In genomic region chr15:85793641-85794597, GRCh38 we compare ENCODE assay signal across 8 cellular contexts. TPM values are rescaled to one million over a fixed set of nuclear protein-coding genes. Genes with fewer than 3 reads are reported as not detected.
DNase-seq lines count a peak whose midpoint lies in the region; ATAC-seq, FAIRE-seq and TF ChIP-seq lines count a peak whose summit lies in the region.

No MANE protein-coding gene starts in this region.

- peak overlapping the region; percentile 83 to 85 (median 85) for H3K9ac ChIP-seq in skeletal muscle tissue (ENCODE audit: low read depth in 1 of 3, low read length in 3 of 3)

- H3K4me3 ChIP-seq in iPS DF 6.9 (ENCODE audit: low read length) (peak overlapping the region; percentile 90; the same call in 1 of the 2 replicates), skeletal muscle tissue (ENCODE audit: low read length in 3 of 3) (peak overlapping the region; percentile 86 to 87 (median 86))

- no peaks in the 10 kb centered on the region for H3K27me3 ChIP-seq in iPS DF 6.9 (ENCODE audit: control insufficient read depth, insufficient read depth, low read length)
- no peaks in the 10 kb centered on the region for H3K27me3 ChIP-seq in skeletal muscle tissue (ENCODE audit: control insufficient read depth in 3 of 3, insufficient read depth in 3 of 3, low read length in 3 of 3)

- H3K9me3 ChIP-seq in iPS DF 6.9 (ENCODE audit: control insufficient read depth, insufficient read depth, low read length), result no peaks in the 10 kb centered on the region
- no peaks in the 10 kb centered on the region for H3K9me3 ChIP-seq in skeletal muscle tissue (ENCODE audit: control insufficient read depth in 3 of 3, low read length in 3 of 3)

- DNase-seq in NCI-H82 (lab: John Stamatoyannopoulos, UW) (peak; percentile 56), NCI-H82 treated with DMSO at 0.1 percent for 48 hours (lab: John Stamatoyannopoulos, UW; ENCODE audit: unreplicated experiment) (no peak), RPMI8226 (peak; percentile 51), iPS DF 6.9 (ENCODE audit: low read depth, low spot score) (no peak), H54 (ENCODE audit: insufficient read length, low spot score) (no peak)

- FAIRE-seq in H54 (lab: Jason Lieb, UNC), result no peak

- peak; percentile 39 for ATAC-seq in HG03064 (IDR thresholded peaks at IDR 0.05; ENCODE audit: low read depth, unreplicated experiment)

- peaks cover 3% of the 10 kb centered on the region for H3K4me1 ChIP-seq in iPS DF 6.9 (ENCODE audit: control insufficient read depth, insufficient read depth, low read length)
- peaks cover 21 to 39% (median 26%) of the 10 kb centered on the region in 3 donors for H3K4me1 ChIP-seq in skeletal muscle tissue (ENCODE audit: control insufficient read depth in 3 of 3, insufficient read depth in 3 of 3, low read length in 3 of 3)

- H3K36me3 ChIP-seq in iPS DF 6.9 (ENCODE audit: control insufficient read depth, insufficient read depth, low read length) (no peaks in the 10 kb centered on the region), skeletal muscle tissue (ENCODE audit: control insufficient read depth in 3 of 3, insufficient read depth in 3 of 3, low read length in 3 of 3) (no peaks in the 10 kb centered on the region)

- H3K27ac ChIP-seq in angular gyrus (ENCODE audit: low read depth, low read length) (peak overlapping the region; percentile 40), iPS DF 6.9 (ENCODE audit: low read length) (no peak overlapping the region), skeletal muscle tissue (ENCODE audit: low read depth, low read length) (peak overlapping the region; percentile 89)

- WGBS in iPS DF 6.9 (ENCODE audit: insufficient coverage, insufficient read length), result no CpG with 5 or more reads among the region's 56 CpGs

- TF ChIP-seq POLR2A in H54 (IDR thresholded peaks at IDR 0.05; ENCODE audit: low read depth, low read length), result no peak

RNA-seq across cellular contexts. Expression of gene KLHL25, which starts 0.8 kb away (rescaled TPM):
- total RNA-seq in skeletal muscle tissue, result 5.2 TPM

Comparison
In these comparisons a context has a peak if more than half of its experiments do, and no peak if none do; other contexts are left out.
1. DNase-seq: peak in NCI-H82 (single experiment) and RPMI8226 (single experiment); none in NCI-H82 treated with DMSO at 0.1 percent for 48 hours (single experiment), iPS DF 6.9 (single experiment) and H54 (single experiment).